Comparison of ENCODE assay signal across 17 cellular contexts in genomic region chr17:18161226-18162094, GRCh38. TPM values are rescaled to one million over a fixed set of nuclear protein-coding genes. Genes with fewer than 3 reads are reported as not detected.
A peak's percentile ranks its signal among the peaks of the same experiment; 100 is the strongest.
DNase-seq lines count a peak whose midpoint lies in the region; ATAC-seq and TF ChIP-seq lines count a peak whose summit lies in the region.
"Had no signal": no experiment of that assay in that cellular context is flagged by ENCODE, and none has a peak within 500 bp of the region (broad histone marks: within the 10 kb centered on the region; RNA-seq: fewer than 3 reads in every experiment).

No MANE protein-coding gene starts in this region.

- no peaks in the 10 kb centered on the region for H3K36me3 Mint-ChIP-seq in brain
- no peaks in the 10 kb centered on the region for H3K36me3 Mint-ChIP-seq in activated T-helper 17 cell treated with anti-CD3 and anti-CD28 coated beads, Interleukin-2, amount 50 U/mL, for 72 hours (ENCODE audit: low read depth)

- H3K36me3 ChIP-seq in effector memory CD4-positive, alpha-beta T cell (ENCODE audit: control insufficient read depth, insufficient read depth, low read length) = no peaks in the 10 kb centered on the region
- H3K36me3 ChIP-seq: ovary, vagina had no signal

- peak overlapping the region in 1 of 5 experiments; percentile 1 for H3K4me3 Mint-ChIP-seq in brain
- no peak overlapping the region for H3K4me3 Mint-ChIP-seq in activated T-helper 17 cell treated with anti-CD3 and anti-CD28 coated beads, Interleukin-2, amount 50 U/mL, for 72 hours
- H3K4me3 Mint-ChIP-seq: T-helper 2 cell treated with Interferon-gamma antibody and Interleukin-4, amounts not matched to agents 5 μg/mL and 100 μg/mL, for 36 hours had no signal

- DNase-seq in ELR (ENCODE audit: low read depth) (peak; percentile 30), GM19238 (ENCODE audit: insufficient read length, low spot score) (peak; percentile 41), DMS53 treated with DMSO at 0.1 percent for 48 hours (lab: John Stamatoyannopoulos, UW; ENCODE audit: unreplicated experiment) (no peak), Right ventricle myocardium inferior (ENCODE audit: missing footprints) (no peak)
- DNase-seq in effector memory CD4-positive, alpha-beta T cell = no peak
- DNase-seq: DMS79 treated with DMSO at 0.1 percent for 48 hours, erythroblast, hippocampal formation, NCI-H345, ovary had no signal

- peaks cover 17% of the 10 kb centered on the region for H3K27me3 Mint-ChIP-seq in brain
- no peaks in the 10 kb centered on the region for H3K27me3 Mint-ChIP-seq in activated T-helper 17 cell treated with anti-CD3 and anti-CD28 coated beads, Interleukin-2, amount 50 U/mL, for 72 hours

- intact Hi-C loops in Right ventricle myocardium inferior (cut with DNase I) = no loop called here

- peak overlapping the region in 3 of 5 experiments; percentile 41 to 85 (median 74) for H3K27ac Mint-ChIP-seq in brain
- H3K27ac Mint-ChIP-seq in activated T-helper 17 cell treated with anti-CD3 and anti-CD28 coated beads, Interleukin-2, amount 50 U/mL, for 72 hours = no peak overlapping the region
- H3K27ac Mint-ChIP-seq: T-helper 2 cell treated with Interferon-gamma antibody and Interleukin-4, amounts not matched to agents 5 μg/mL and 100 μg/mL, for 36 hours had no signal

- peaks cover 11% of the 10 kb centered on the region for H3K4me1 ChIP-seq in effector memory CD4-positive, alpha-beta T cell (ENCODE audit: control insufficient read depth, insufficient read depth, low read length, poor library complexity, severe bottlenecking)

- peaks cover 31% of the 10 kb centered on the region for H3K4me1 Mint-ChIP-seq in brain
- H3K4me1 Mint-ChIP-seq in activated T-helper 17 cell treated with anti-CD3 and anti-CD28 coated beads, Interleukin-2, amount 50 U/mL, for 72 hours = peaks cover 4% of the 10 kb centered on the region

- no peaks in the 10 kb centered on the region for H3K27me3 ChIP-seq in effector memory CD4-positive, alpha-beta T cell (replicated peaks; ENCODE audit: control insufficient read depth, insufficient read depth, low read length, poor library complexity, severe bottlenecking)
- H3K27me3 ChIP-seq: ovary, vagina had no signal

- H3K9me3 ChIP-seq in effector memory CD4-positive, alpha-beta T cell (ENCODE audit: control insufficient read depth, low read length) = no peaks in the 10 kb centered on the region
- H3K9me3 ChIP-seq: ovary, vagina had no signal

- ATAC-seq in HG03045 (IDR thresholded peaks at IDR 0.05; ENCODE audit: unreplicated experiment) (peak; percentile 40), Right ventricle myocardium inferior (no peak)
- no peak for ATAC-seq in activated T-helper 17 cell treated with anti-CD3 and anti-CD28 coated beads, Interleukin-2, amount 50 U/mL, for 72 hours (replicated peaks)
- ATAC-seq: HCT116, Panc1 had no signal

- TF ChIP-seq CTCF in brain (conservative IDR thresholded peaks at IDR 0.05) = no peak

- no peaks in the 10 kb centered on the region for H3K9me3 Mint-ChIP-seq in brain
- no peaks in the 10 kb centered on the region for H3K9me3 Mint-ChIP-seq in activated T-helper 17 cell treated with anti-CD3 and anti-CD28 coated beads, Interleukin-2, amount 50 U/mL, for 72 hours
- H3K9me3 Mint-ChIP-seq: T-helper 2 cell treated with Interferon-gamma antibody and Interleukin-4, amounts not matched to agents 5 μg/mL and 100 μg/mL, for 36 hours had no signal

- no peak overlapping the region for H3K4me3 ChIP-seq in effector memory CD4-positive, alpha-beta T cell (ENCODE audit: insufficient read depth, low read depth, low read length, poor library complexity, severe bottlenecking)
- H3K4me3 ChIP-seq: ovary, vagina had no signal

- H3K27ac ChIP-seq in effector memory CD4-positive, alpha-beta T cell (ENCODE audit: insufficient read depth, low read length, poor library complexity, severe bottlenecking) = no peak overlapping the region
- H3K27ac ChIP-seq: ovary, vagina had no signal

RNA-seq across cellular contexts. Expression of gene ALKBH5, which starts 22.2 kb away (rescaled TPM):
- 99.8 TPM for polyA plus RNA-seq in brain (ENCODE audit: insufficient read depth, low read depth, low replicate concordance)
- total RNA-seq in activated T-helper 17 cell treated with anti-CD3 and anti-CD28 coated beads, Interleukin-2, amount 50 U/mL, for 72 hours = 100 to 1,000 TPM; 161 to 255 TPM
- total RNA-seq in Right ventricle myocardium inferior = 183 TPM

RNA-seq across cellular contexts. Expression of gene MYO15A, which starts 52.9 kb away (rescaled TPM):
- 1.2 TPM for polyA plus RNA-seq in brain (ENCODE audit: insufficient read depth, low read depth, low replicate concordance)
- total RNA-seq in activated T-helper 17 cell treated with anti-CD3 and anti-CD28 coated beads, Interleukin-2, amount 50 U/mL, for 72 hours = 1 to 10 TPM; 1.0 to 6.0 TPM
- 0.51 TPM for total RNA-seq in Right ventricle myocardium inferior

Comparison
In these comparisons a context has a peak if more than half of its experiments do, and no peak if none do; other contexts are left out.
1. DNase-seq: peak in ELR (single experiment) and GM19238 (single experiment); none in DMS53 treated with DMSO at 0.1 percent for 48 hours (single experiment), effector memory CD4-positive, alpha-beta T cell (0 of 3) and Right ventricle myocardium inferior (single experiment).